ENCODE assay signal across 9 cellular contexts in genomic region chr13:99357149-99357596, GRCh38. TPM values are rescaled to one million over a fixed set of nuclear protein-coding genes. Genes with fewer than 3 reads are reported as not detected.
DNase-seq lines count a peak whose midpoint lies in the region; ATAC-seq and TF ChIP-seq lines count a peak whose summit lies in the region.
"Had no signal": no experiment of that assay in that cellular context is flagged by ENCODE, and none has a peak within 500 bp of the region (broad histone marks: within the 10 kb centered on the region; RNA-seq: fewer than 3 reads in every experiment).

No MANE protein-coding gene starts in this region.

- peak overlapping the region; percentile 13 to 37 for H3K4me3 ChIP-seq in CD4-positive, alpha-beta memory T cell (ENCODE audit: low read length in 2 of 2)
- H3K4me3 ChIP-seq: cardiac muscle cell had no signal

- peak; percentile 55 for TF ChIP-seq POLR2A in erythroblast (IDR thresholded peaks at IDR 0.05; ENCODE audit: low read length)

- no peaks in the 10 kb centered on the region for H3K36me3 ChIP-seq in CD4-positive, alpha-beta memory T cell (ENCODE audit: insufficient read depth, low read length)

- peak overlapping the region; percentile 30 to 82 (median 73) for H3K4me3 Mint-ChIP-seq in CD4-positive, alpha-beta memory T cell
- H3K4me3 Mint-ChIP-seq in T-helper 1 cell treated with Interleukin-12 subunit alpha and Interleukin-12 subunit beta and Interleukin-4 antibody, amounts not matched to agents 30 μg/mL and 1 μg/mL, for 36 hours = peak overlapping the region; percentile 53
- H3K4me3 Mint-ChIP-seq in stimulated activated memory B cell treated with anti-CD40 and anti-IgM and Interleukin-4, amounts not matched to agents 10 μg/mL and 1 μg/mL and 100 μg/mL, for 72 hours = no peak overlapping the region

- no peaks in the 10 kb centered on the region for H3K27me3 Mint-ChIP-seq in CD4-positive, alpha-beta memory T cell
- H3K27me3 Mint-ChIP-seq in T-helper 1 cell treated with Interleukin-12 subunit alpha and Interleukin-12 subunit beta and Interleukin-4 antibody, amounts not matched to agents 30 μg/mL and 1 μg/mL, for 36 hours (ENCODE audit: low read depth) = peaks cover 3% of the 10 kb centered on the region
- H3K27me3 Mint-ChIP-seq in stimulated activated memory B cell treated with anti-CD40 and anti-IgM and Interleukin-4, amounts not matched to agents 10 μg/mL and 1 μg/mL and 100 μg/mL, for 72 hours = no peaks in the 10 kb centered on the region

- peaks cover 98% of the 10 kb centered on the region for H3K4me1 ChIP-seq in CD4-positive, alpha-beta memory T cell (ENCODE audit: insufficient read depth, low read length)

- no peaks in the 10 kb centered on the region for H3K9me3 ChIP-seq in CD4-positive, alpha-beta memory T cell (ENCODE audit: control insufficient read depth in 1 of 2, low read length in 2 of 2)

- H3K27ac ChIP-seq in CD4-positive, alpha-beta memory T cell (ENCODE audit: low read depth, low read length) = peak overlapping the region; percentile 94
- H3K27ac ChIP-seq: cardiac muscle cell had no signal

- ATAC-seq in GM21825 (IDR thresholded peaks at IDR 0.05; ENCODE audit: unreplicated experiment) (peak; percentile 22), omental fat pad (ENCODE audit: low FRiP score) (no peak), GM19324 (IDR thresholded peaks at IDR 0.05; ENCODE audit: low FRiP score, unreplicated experiment) (no peak)
- no peak for ATAC-seq in stimulated activated memory B cell treated with anti-CD40 and anti-IgM and Interleukin-4, amounts not matched to agents 10 μg/mL and 1 μg/mL and 100 μg/mL, for 72 hours

- POLR2A ChIA-PET in CD4-positive, alpha-beta memory T cell (lab: Charles Lee; ENCODE audit: partially characterized antibody) = interaction anchor here (0.8 to 21.5 kb wide), 14 partner anchors 8 to 87 kb away, joined by 4 to 929 read pairs (median 55); partner anchors contain the start of gene GPR183

- no peaks in the 10 kb centered on the region for H3K27me3 ChIP-seq in CD4-positive, alpha-beta memory T cell (ENCODE audit: insufficient read depth, low read length)
- H3K27me3 ChIP-seq: cardiac muscle cell had no signal

- intact Hi-C loops in CD4-positive, alpha-beta memory T cell (cut with micrococcal nuclease) = loop anchor here (1.0 to 2.0 kb wide), 4 partner anchors 8 to 74 kb away; no protein-coding TSS in a partner anchor

- CTCF ChIA-PET in CD4-positive, alpha-beta memory T cell (lab: Charles Lee; ENCODE audit: partially characterized antibody) = interaction anchor here (1.0 to 7.0 kb wide), 8 partner anchors 10 to 79 kb away, joined by 4 to 32 read pairs (median 8); partner anchors contain the start of gene GPR183

- H3K36me3 Mint-ChIP-seq in CD4-positive, alpha-beta memory T cell = peaks cover 38 to 49% of the 10 kb centered on the region in 2 donors
- peaks cover 49% of the 10 kb centered on the region for H3K36me3 Mint-ChIP-seq in T-helper 1 cell treated with Interleukin-12 subunit alpha and Interleukin-12 subunit beta and Interleukin-4 antibody, amounts not matched to agents 30 μg/mL and 1 μg/mL, for 36 hours (ENCODE audit: low read depth)
- H3K36me3 Mint-ChIP-seq in stimulated activated memory B cell treated with anti-CD40 and anti-IgM and Interleukin-4, amounts not matched to agents 10 μg/mL and 1 μg/mL and 100 μg/mL, for 72 hours = peaks cover 38% of the 10 kb centered on the region

- peaks cover 88 to 100% (median 94%) of the 10 kb centered on the region in 4 donors for H3K4me1 Mint-ChIP-seq in CD4-positive, alpha-beta memory T cell
- peaks cover 83% of the 10 kb centered on the region for H3K4me1 Mint-ChIP-seq in T-helper 1 cell treated with Interleukin-12 subunit alpha and Interleukin-12 subunit beta and Interleukin-4 antibody, amounts not matched to agents 30 μg/mL and 1 μg/mL, for 36 hours (ENCODE audit: low read depth)
- peaks cover 96% of the 10 kb centered on the region for H3K4me1 Mint-ChIP-seq in stimulated activated memory B cell treated with anti-CD40 and anti-IgM and Interleukin-4, amounts not matched to agents 10 μg/mL and 1 μg/mL and 100 μg/mL, for 72 hours

- peak; percentile 62 to 84 (median 68) for DNase-seq in CD4-positive, alpha-beta memory T cell
- DNase-seq in erythroblast (lab: John Stamatoyannopoulos, UW) (peak; percentile 83 to 87), NCI-H1092 treated with DMSO at 0.1 percent for 48 hours (lab: John Stamatoyannopoulos, UW) (no peak), omental fat pad (ENCODE audit: low spot score) (no peak)

- H3K9me3 Mint-ChIP-seq in CD4-positive, alpha-beta memory T cell = peaks cover 0 to 6% (median 0%) of the 10 kb centered on the region in 8 donors
- no peaks in the 10 kb centered on the region for H3K9me3 Mint-ChIP-seq in T-helper 1 cell treated with Interleukin-12 subunit alpha and Interleukin-12 subunit beta and Interleukin-4 antibody, amounts not matched to agents 30 μg/mL and 1 μg/mL, for 36 hours
- no peaks in the 10 kb centered on the region for H3K9me3 Mint-ChIP-seq in stimulated activated memory B cell treated with anti-CD40 and anti-IgM and Interleukin-4, amounts not matched to agents 10 μg/mL and 1 μg/mL and 100 μg/mL, for 72 hours

- H3K27ac Mint-ChIP-seq in CD4-positive, alpha-beta memory T cell = peak overlapping the region; percentile 96 to 100 (median 99)
- H3K27ac Mint-ChIP-seq in T-helper 1 cell treated with Interleukin-12 subunit alpha and Interleukin-12 subunit beta and Interleukin-4 antibody, amounts not matched to agents 30 μg/mL and 1 μg/mL, for 36 hours = peak overlapping the region; percentile 97
- H3K27ac Mint-ChIP-seq in stimulated activated memory B cell treated with anti-CD40 and anti-IgM and Interleukin-4, amounts not matched to agents 10 μg/mL and 1 μg/mL and 100 μg/mL, for 72 hours = peak overlapping the region; percentile 97

- TF ChIP-seq CTCF in omental fat pad (IDR thresholded peaks at IDR 0.05) = no peak

RNA-seq across cellular contexts. Expression of gene GPR183, which starts 50.0 kb away (rescaled TPM):
- 100 to 1,000 TPM; 203 to 204 TPM for total RNA-seq in CD4-positive, alpha-beta memory T cell
- 100 to 1,000 TPM; 563 to 954 TPM for polyA plus RNA-seq in CD4-positive, alpha-beta memory T cell
- 10 to 100 TPM; 17.2 to 73.5 (median 42.7) TPM for total RNA-seq in omental fat pad

Comparison
In these comparisons a context has a peak if more than half of its experiments do, and no peak if none do; other contexts are left out.
1. DNase-seq: peak in CD4-positive, alpha-beta memory T cell (5 of 5) and erythroblast (2 of 2); none in NCI-H1092 treated with DMSO at 0.1 percent for 48 hours (single experiment) and omental fat pad (single experiment).
2. Peak in every context shown above with its lines, with median percentiles within 50 percentile points of each other: H3K27ac Mint-ChIP-seq.